Comparison of ENCODE assay signal across 14 cellular contexts in the genomic region with DNA sequence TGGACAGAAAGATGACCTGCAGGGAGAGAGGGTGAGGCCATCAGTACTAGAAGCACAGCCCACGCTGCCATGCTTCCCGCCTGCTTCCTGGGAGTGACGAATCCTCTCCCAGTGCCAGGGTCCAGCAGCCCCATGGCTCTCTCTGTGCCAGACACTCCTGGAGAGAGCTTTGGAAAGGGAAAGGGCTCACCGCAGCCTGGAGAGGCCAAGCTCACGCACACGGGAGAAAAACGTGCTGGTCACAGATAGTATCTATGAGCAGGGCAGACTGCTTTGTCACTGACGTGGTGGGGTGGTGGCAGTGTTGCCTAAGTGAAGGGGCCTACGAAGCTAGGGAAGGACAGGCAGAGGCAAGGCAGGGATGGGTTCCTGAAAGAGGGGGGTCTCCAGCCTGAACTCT. TPM values are rescaled to one million over a fixed set of nuclear protein-coding genes. Genes with fewer than 3 reads are reported as not detected.
A peak's percentile ranks its signal among the peaks of the same experiment; 100 is the strongest.
DNase-seq lines count a peak whose midpoint lies in the region; ATAC-seq, FAIRE-seq and TF ChIP-seq lines count a peak whose summit lies in the region.
"Had no signal": no experiment of that assay in that cellular context is flagged by ENCODE, and none has a peak within 500 bp of the region (broad histone marks: within the 10 kb centered on the region; RNA-seq: fewer than 3 reads in every experiment).

No MANE protein-coding gene starts in this region.

- H2AK5ac ChIP-seq in mesenchymal stem cell (ENCODE audit: low read length, severe bottlenecking): peak overlapping the region; percentile 55

- WGBS in K562 (ENCODE audit: insufficient coverage, low coverage, missing lambda C conversion rate): 27% methylated on average over 9 of the region's 9 CpGs
- 96% methylated on average over 9 of the region's 9 CpGs for WGBS in mesenchymal stem cell

- H3K4me2 ChIP-seq in K562 (ENCODE audit: insufficient read depth, low read length): peak overlapping the region; percentile 60
- no peak overlapping the region for H3K4me2 ChIP-seq in mesenchymal stem cell (ENCODE audit: low read length, poor library complexity, severe bottlenecking)

- peak overlapping the region; percentile 67 for H3K4me3 Mint-ChIP-seq in endothelial cell (ENCODE audit: unreplicated experiment)
- no peak overlapping the region for H3K4me3 Mint-ChIP-seq in activated CD4-positive, alpha-beta T cell treated with anti-CD3 and anti-CD28 coated beads for 36 hours

- H4K91ac ChIP-seq in mesenchymal stem cell (ENCODE audit: low read length): no peak overlapping the region

- peak; percentile 22 for ATAC-seq in K562
- ATAC-seq in activated CD4-positive, alpha-beta T cell treated with anti-CD3 and anti-CD28 coated beads for 36 hours: no peak
- ATAC-seq: activated CD4-positive, CD25-positive, alpha-beta regulatory T cell treated with anti-CD3 and anti-CD28 coated beads, Interleukin-2, amount 50 U/mL, for 24 hours had no signal

- peak in 1 of 2 experiments; percentile 20; a peak in 1 of 4 replicates for TF ChIP-seq RAD21 in K562 (CRISPR knock-in tag; conservative IDR thresholded peaks at IDR 0.05 in 1 of 2, IDR thresholded peaks at IDR 0.05 in 1 of 2)

- peaks cover 6% of the 10 kb centered on the region for H3K27me3 Mint-ChIP-seq in endothelial cell (ENCODE audit: unreplicated experiment)
- H3K27me3 Mint-ChIP-seq in activated CD4-positive, alpha-beta T cell treated with anti-CD3 and anti-CD28 coated beads for 36 hours: no peaks in the 10 kb centered on the region

- H3K9me3 ChIP-seq in K562 (replicated peaks; ENCODE audit: control insufficient read depth, insufficient read depth, low read depth, low read length): no peaks in the 10 kb centered on the region
- no peaks in the 10 kb centered on the region for H3K9me3 ChIP-seq in mesenchymal stem cell (ENCODE audit: control insufficient read depth, low read length)
- H3K9me3 ChIP-seq: BE2C, colonic mucosa had no signal

- H3K4me1 Mint-ChIP-seq in endothelial cell (ENCODE audit: unreplicated experiment): peaks cover 42% of the 10 kb centered on the region
- H3K4me1 Mint-ChIP-seq in activated CD4-positive, alpha-beta T cell treated with anti-CD3 and anti-CD28 coated beads for 36 hours: peaks cover 24% of the 10 kb centered on the region

- intact Hi-C loops in K562 (cut with micrococcal nuclease): loop anchor here (5.0 kb wide), 2 partner anchors 72 to 87 kb away; a partner anchor contains a TSS
- intact Hi-C loops in activated CD4-positive, alpha-beta T cell treated with anti-CD3 and anti-CD28 coated beads for 36 hours (cut with DNase I, micrococcal nuclease): loop anchor here in 1 of 2 experiments (10.0 kb wide), 1 partner anchor 585 kb away; a partner anchor contains a TSS

- no peak overlapping the region for H3K14ac ChIP-seq in mesenchymal stem cell (ENCODE audit: low read length in 2 of 2)

- H2AFZ ChIP-seq in K562 (ENCODE audit: low read depth, low read length) (no peak overlapping the region; the same call in 1 of the 2 replicates), mesenchymal stem cell (ENCODE audit: low read depth, low read length) (no peak overlapping the region)

- no peak overlapping the region for H3K4ac ChIP-seq in mesenchymal stem cell (ENCODE audit: low read depth in 1 of 2, low read length in 2 of 2)

- POLR2A ChIA-PET in K562 (lab: Yijun Ruan, JAX): interaction anchor here (0.6 to 8.5 kb wide), 5 partner anchors 9 to 150 kb away, joined by 3 to 145 read pairs (median 5); a partner anchor contains a TSS
- POLR2A ChIA-PET in activated CD4-positive, alpha-beta T cell treated with anti-CD3 and anti-CD28 coated beads for 36 hours (lab: Charles Lee): no interaction called here

- no peak; the same call in 1 of the 2 replicates for TF ChIP-seq POLR2A in K562 (conservative IDR thresholded peaks at IDR 0.05)

- H2BK15ac ChIP-seq in mesenchymal stem cell (ENCODE audit: low read depth, poor library complexity, severe bottlenecking): no peak overlapping the region

- CTCF ChIA-PET in K562 (lab: Yijun Ruan, JAX; ENCODE audit: low intra/inter-chr PET ratio): no interaction called here
- CTCF ChIA-PET in activated CD4-positive, alpha-beta T cell treated with anti-CD3 and anti-CD28 coated beads for 36 hours (lab: Charles Lee): interaction anchor here (0.5 to 4.5 kb wide), 9 partner anchors 10 to 233 kb away, joined by 3 to 42 read pairs (median 4); a partner anchor contains a TSS

- no TSS peak for BruUV-seq in K562 (replicated peaks; lab: Mats Ljungman, UMichigan)

- H3K18ac ChIP-seq in mesenchymal stem cell (ENCODE audit: low read depth in 1 of 2, low read length in 2 of 2): no peak overlapping the region

- H3K23ac ChIP-seq in mesenchymal stem cell (ENCODE audit: low read length in 2 of 2): no peak overlapping the region

- H3K27ac ChIP-seq in K562 (ENCODE audit: extremely low read depth, low read depth, low read length): peak overlapping the region; percentile 46
- H3K27ac ChIP-seq in mesenchymal stem cell (ENCODE audit: low read length, poor library complexity, severe bottlenecking): no peak overlapping the region
- H3K27ac ChIP-seq in temporal lobe (ENCODE audit: low read depth, low read length): peak overlapping the region; percentile 59
- H3K27ac ChIP-seq: colonic mucosa had no signal

- H3K36me3 ChIP-seq in K562 (ENCODE audit: control insufficient read depth, insufficient read depth, low read length) (peaks cover 57% of the 10 kb centered on the region), mesenchymal stem cell (ENCODE audit: control insufficient read depth in 1 of 2, insufficient read depth in 2 of 2, low read depth in 1 of 2, low read length in 2 of 2) (peaks cover 62 to 70% of the 10 kb centered on the region in 2 experiments)

- DNase-seq in K562 (ENCODE audit: extremely low read depth in 1 of 4, low spot score in 3 of 4) (peak; percentile 49 to 72 (median 56)), endothelial cell (ENCODE audit: low spot score) (no peak), mesenchymal stem cell (no peak), NCI-H2171 (lab: John Stamatoyannopoulos, UW) (no peak), NCI-H345 (lab: John Stamatoyannopoulos, UW) (no peak)
- DNase-seq in activated CD4-positive, alpha-beta T cell treated with anti-CD3 and anti-CD28 coated beads for 36 hours: no peak
- DNase-seq: BE2C, colonic mucosa, NCI-H146, SHP77 treated with DMSO at 0.1 percent for 48 hours had no signal

- H4K20me1 ChIP-seq in K562 (replicated peaks; ENCODE audit: control insufficient read depth, insufficient read depth, low read length): no peaks in the 10 kb centered on the region

- in situ Hi-C loops in K562 (cut with MboI): no loop called here

- H3K9ac ChIP-seq in K562 (ENCODE audit: insufficient read depth in 1 of 2, low read depth in 2 of 2, low read length in 2 of 2) (peak overlapping the region; percentile 29 to 87), mesenchymal stem cell (ENCODE audit: low read length) (no peak overlapping the region)

- TF ChIP-seq CTCF in K562 (IDR thresholded peaks at IDR 0.05 in 2 of 3, conservative IDR thresholded peaks at IDR 0.05 in 1 of 3; ENCODE audit: insufficient read depth in 2 of 3, low read depth in 1 of 3, low read length in 3 of 3) (peak in 2 of 3 experiments; percentile 6 to 19; a peak in 2 of 6 replicates), endothelial cell (IDR thresholded peaks at IDR 0.05; ENCODE audit: unreplicated experiment) (no peak)

- TF ChIP-seq EP300 in K562 (IDR thresholded peaks at IDR 0.05; ENCODE audit: low read length): no peak

- H2BK5ac ChIP-seq in mesenchymal stem cell (ENCODE audit: low read depth, low read length, poor library complexity, severe bottlenecking): no peak overlapping the region

- H2BK12ac ChIP-seq in mesenchymal stem cell (ENCODE audit: low read length in 2 of 2): no peak overlapping the region

- no peaks in the 10 kb centered on the region for H3K27me3 ChIP-seq in K562 (ENCODE audit: control insufficient read depth in 2 of 2, insufficient read depth in 2 of 2, low read length in 2 of 2)
- no peaks in the 10 kb centered on the region for H3K27me3 ChIP-seq in mesenchymal stem cell (ENCODE audit: control insufficient read depth in 1 of 2, insufficient read depth in 1 of 2, low read length in 2 of 2)
- H3K27me3 ChIP-seq: BE2C, colonic mucosa had no signal

- no peak overlapping the region for H4K8ac ChIP-seq in mesenchymal stem cell (ENCODE audit: low read length)

- H3K4me3 ChIP-seq in K562: no peak overlapping the region
- H3K4me3 ChIP-seq in mesenchymal stem cell (ENCODE audit: insufficient read depth in 1 of 2, low read depth in 1 of 2, low read length in 2 of 2): no peak overlapping the region
- H3K4me3 ChIP-seq: colonic mucosa had no signal

- peaks cover 17% of the 10 kb centered on the region for H3K79me1 ChIP-seq in mesenchymal stem cell (replicated peaks; ENCODE audit: low read length, poor library complexity, severe bottlenecking)

- H3K27ac Mint-ChIP-seq in endothelial cell (ENCODE audit: unreplicated experiment): peak overlapping the region; percentile 94
- no peak overlapping the region for H3K27ac Mint-ChIP-seq in activated CD4-positive, alpha-beta T cell treated with anti-CD3 and anti-CD28 coated beads for 36 hours

- peaks cover 39 to 63% of the 10 kb centered on the region in 2 experiments for H3K4me1 ChIP-seq in K562 (replicated peaks in 1 of 2; ENCODE audit: control insufficient read depth in 2 of 2, insufficient read depth in 2 of 2, low read length in 2 of 2)
- H3K4me1 ChIP-seq in mesenchymal stem cell (ENCODE audit: control insufficient read depth, insufficient read depth, low read depth, low read length): peaks cover 20% of the 10 kb centered on the region

- peaks cover 20% of the 10 kb centered on the region for H3K36me3 Mint-ChIP-seq in endothelial cell (ENCODE audit: low read depth, unreplicated experiment)
- peaks cover 22% of the 10 kb centered on the region for H3K36me3 Mint-ChIP-seq in activated CD4-positive, alpha-beta T cell treated with anti-CD3 and anti-CD28 coated beads for 36 hours (ENCODE audit: low read depth)

- FAIRE-seq in K562 (lab: Jason Lieb, UNC): peak; percentile 59
- FAIRE-seq: G401.6, GM12892 had no signal

- no peaks in the 10 kb centered on the region for H3K9me3 Mint-ChIP-seq in endothelial cell (ENCODE audit: unreplicated experiment)
- H3K9me3 Mint-ChIP-seq in activated CD4-positive, alpha-beta T cell treated with anti-CD3 and anti-CD28 coated beads for 36 hours (ENCODE audit: low read depth): no peaks in the 10 kb centered on the region

- H3K9me1 ChIP-seq in K562 (ENCODE audit: control insufficient read depth, insufficient read depth, low read length): no peaks in the 10 kb centered on the region

- peaks cover 34% of the 10 kb centered on the region for H3K79me2 ChIP-seq in K562 (ENCODE audit: control insufficient read depth, insufficient read depth, low read length)

- H2BK120ac ChIP-seq in mesenchymal stem cell (ENCODE audit: low read depth, low read length): no peak overlapping the region

RNA-seq across cellular contexts. Expression of a gene that starts 5.4 kb away (rescaled TPM):
- total RNA-seq in K562 (2011; cell fraction: chromatin; rRNA removed; ENCODE audit: low replicate concordance): 86.2 and 163 TPM in 2 replicates
- total RNA-seq in K562 (2011; cell fraction: nucleolus; rRNA removed): 82.5 and 95.5 TPM in 2 replicates
- 79.1 and 87.2 TPM in 2 replicates for total RNA-seq in K562 (2011; cell fraction: nucleoplasm; rRNA removed)
- total RNA-seq in K562 (2014; rRNA removed) (25.2 and 35.8 TPM in 2 replicates), K562 (2014; rRNA removed; fragmentation: Illumina TruSeq; extraction: Trizol) (18.1 and 22.9 TPM in 2 replicates), K562 (2015; rRNA removed; fragmentation: Illumina TruSeq; extraction: Trizol) (13.8 and 16.2 TPM in 2 replicates), K562 (2021) (63.5 and 74.3 TPM in 2 replicates), endothelial cell (ENCODE audit: unreplicated experiment) (69.6 TPM), temporal lobe (38.1 TPM)
- polyA plus RNA-seq in K562 (2011; rRNA removed) (20.0 and 81.3 TPM in 2 replicates), K562 (2014; fragmentation: Illumina TruSeq; extraction: Trizol) (68.6 and 96.0 TPM in 2 replicates), K562 (2014; fragmentation: Nextera tagmentation; extraction: Ambion mirVana) (1 to 10 TPM; 2.2 to 3.7 TPM), K562 (2014; rRNA removed) (30.9 and 33.1 TPM in 2 replicates)
- polyA plus RNA-seq in K562 (2011; cell fraction: cytosol; rRNA removed): 25.6 and 40.9 TPM in 2 replicates
- 60.4 and 70.3 TPM in 2 replicates for polyA plus RNA-seq in K562 (2011; cell fraction: nucleus; rRNA removed)
- polyA plus RNA-seq in K562 (2012): 83.9 and 158 TPM in 2 replicates
- polyA minus RNA-seq in K562 (2011; rRNA and poly(A)+ RNA removed): 25.4 and 47.1 TPM in 2 replicates
- polyA minus RNA-seq in K562 (2011; cell fraction: cytosol; rRNA and poly(A)+ RNA removed): 45.1 and 49.2 TPM in 2 replicates
- polyA minus RNA-seq in K562 (2011; cell fraction: nucleus; rRNA and poly(A)+ RNA removed): 30.4 and 43.1 TPM in 2 replicates
- polyA plus RNA-seq in mesenchymal stem cell (2013, experiment 1 of 2): 173 TPM
- 171 TPM for polyA plus RNA-seq in mesenchymal stem cell (2013, experiment 2 of 2)
- 10 to 100 TPM; 68.7 to 74.1 TPM for total RNA-seq in activated CD4-positive, alpha-beta T cell treated with anti-CD3 and anti-CD28 coated beads for 36 hours

RNA-seq across cellular contexts. Expression of a gene that starts 5.5 kb away (rescaled TPM):
- total RNA-seq in K562 (2011; cell fraction: chromatin; rRNA removed; ENCODE audit: low replicate concordance): 235 and 813 TPM in 2 replicates
- 592 and 605 TPM in 2 replicates for total RNA-seq in K562 (2011; cell fraction: nucleolus; rRNA removed)
- total RNA-seq in K562 (2011; cell fraction: nucleoplasm; rRNA removed): 287 and 294 TPM in 2 replicates
- total RNA-seq in K562 (2014; rRNA removed): 150 and 207 TPM in 2 replicates
- 22.9 and 31.6 TPM in 2 replicates for total RNA-seq in K562 (2014; rRNA removed; fragmentation: Illumina TruSeq; extraction: Trizol)
- total RNA-seq in K562 (2015; rRNA removed; fragmentation: Illumina TruSeq; extraction: Trizol): 74.2 and 74.8 TPM in 2 replicates
- total RNA-seq in K562 (2021): 222 and 244 TPM in 2 replicates
- polyA plus RNA-seq in K562 (2011; rRNA removed): 69.2 and 129 TPM in 2 replicates
- 51.7 and 114 TPM in 2 replicates for polyA plus RNA-seq in K562 (2011; cell fraction: cytosol; rRNA removed)
- polyA plus RNA-seq in K562 (2011; cell fraction: nucleus; rRNA removed): 454 and 648 TPM in 2 replicates
- 163 and 235 TPM in 2 replicates for polyA plus RNA-seq in K562 (2012)
- 66.9 and 108 TPM in 2 replicates for polyA plus RNA-seq in K562 (2014; fragmentation: Illumina TruSeq; extraction: Trizol)
- polyA plus RNA-seq in K562 (2014; fragmentation: Nextera tagmentation; extraction: Ambion mirVana): 1 to 10 TPM in 1 of 2 experiments, under 1 TPM in 1; 0.86 to 1.9 TPM
- polyA plus RNA-seq in K562 (2014; rRNA removed): 147 and 160 TPM in 2 replicates
- polyA minus RNA-seq in K562 (2011; rRNA and poly(A)+ RNA removed): 34.9 and 44.0 TPM in 2 replicates
- polyA minus RNA-seq in K562 (2011; cell fraction: cytosol; rRNA and poly(A)+ RNA removed): 92.5 and 106 TPM in 2 replicates
- polyA minus RNA-seq in K562 (2011; cell fraction: nucleus; rRNA and poly(A)+ RNA removed): 163 and 184 TPM in 2 replicates
- 11.5 TPM for total RNA-seq in endothelial cell (ENCODE audit: unreplicated experiment)
- 1.1 TPM for polyA plus RNA-seq in mesenchymal stem cell (2013, experiment 1 of 2)
- 0.49 TPM for polyA plus RNA-seq in mesenchymal stem cell (2013, experiment 2 of 2)
- 1.2 TPM for total RNA-seq in temporal lobe
- 100 to 1,000 TPM; 106 to 133 TPM for total RNA-seq in activated CD4-positive, alpha-beta T cell treated with anti-CD3 and anti-CD28 coated beads for 36 hours

RNA-seq across cellular contexts. Expression of a gene that starts 28.7 kb away (rescaled TPM):
- 3.4 and 21.0 TPM in 2 replicates for total RNA-seq in K562 (2011; cell fraction: chromatin; rRNA removed; ENCODE audit: low replicate concordance)
- total RNA-seq in K562 (2011; cell fraction: nucleolus; rRNA removed): 13.6 and 18.0 TPM in 2 replicates
- total RNA-seq in K562 (2011; cell fraction: nucleoplasm; rRNA removed): 5.5 and 10.1 TPM in 2 replicates
- total RNA-seq in K562 (2014; rRNA removed): 4.0 and 4.6 TPM in 2 replicates
- 1.0 and 1.1 TPM in 2 replicates for total RNA-seq in K562 (2014; rRNA removed; fragmentation: Illumina TruSeq; extraction: Trizol)
- 3.9 and 4.3 TPM in 2 replicates for total RNA-seq in K562 (2015; rRNA removed; fragmentation: Illumina TruSeq; extraction: Trizol)
- total RNA-seq in K562 (2021): 5.8 and 6.1 TPM in 2 replicates
- 3.2 and 5.6 TPM in 2 replicates for polyA plus RNA-seq in K562 (2011; rRNA removed)
- polyA plus RNA-seq in K562 (2011; cell fraction: cytosol; rRNA removed): 5.1 and 9.1 TPM in 2 replicates
- polyA plus RNA-seq in K562 (2011; cell fraction: nucleus; rRNA removed): 15.5 and 18.6 TPM in 2 replicates
- polyA plus RNA-seq in K562 (2012): 4.2 and 6.8 TPM in 2 replicates
- 1.9 and 3.4 TPM in 2 replicates for polyA plus RNA-seq in K562 (2014; fragmentation: Illumina TruSeq; extraction: Trizol)
- under 1 TPM; 0.56 to 0.63 TPM for polyA plus RNA-seq in K562 (2014; fragmentation: Nextera tagmentation; extraction: Ambion mirVana)
- 3.7 and 5.5 TPM in 2 replicates for polyA plus RNA-seq in K562 (2014; rRNA removed)
- polyA minus RNA-seq in K562 (2011; rRNA and poly(A)+ RNA removed): 1.9 and 2.6 TPM in 2 replicates
- polyA minus RNA-seq in K562 (2011; cell fraction: cytosol; rRNA and poly(A)+ RNA removed): 4.6 and 5.6 TPM in 2 replicates
- polyA minus RNA-seq in K562 (2011; cell fraction: nucleus; rRNA and poly(A)+ RNA removed): 8.6 and 9.2 TPM in 2 replicates
- total RNA-seq in endothelial cell (ENCODE audit: unreplicated experiment): 4.4 TPM
- 42.8 TPM for polyA plus RNA-seq in mesenchymal stem cell (2013, experiment 1 of 2)
- 46.1 TPM for polyA plus RNA-seq in mesenchymal stem cell (2013, experiment 2 of 2)
- total RNA-seq in temporal lobe: 11.1 TPM
- total RNA-seq in activated CD4-positive, alpha-beta T cell treated with anti-CD3 and anti-CD28 coated beads for 36 hours: 10 to 100 TPM; 13.4 to 19.9 TPM

RNA-seq across cellular contexts. Expression of a gene that starts 47.0 kb away (rescaled TPM):
- 19.3 and 28.3 TPM in 2 replicates for total RNA-seq in K562 (2011; cell fraction: chromatin; rRNA removed; ENCODE audit: low replicate concordance)
- 19.3 and 26.6 TPM in 2 replicates for total RNA-seq in K562 (2011; cell fraction: nucleolus; rRNA removed)
- 25.9 and 39.3 TPM in 2 replicates for total RNA-seq in K562 (2011; cell fraction: nucleoplasm; rRNA removed)
- total RNA-seq in K562 (2014; rRNA removed): 34.3 and 47.5 TPM in 2 replicates
- total RNA-seq in K562 (2014; rRNA removed; fragmentation: Illumina TruSeq; extraction: Trizol): 16.2 and 20.0 TPM in 2 replicates
- 26.6 and 28.2 TPM in 2 replicates for total RNA-seq in K562 (2015; rRNA removed; fragmentation: Illumina TruSeq; extraction: Trizol)
- total RNA-seq in K562 (2021): 45.5 and 45.7 TPM in 2 replicates
- 19.5 and 22.1 TPM in 2 replicates for polyA plus RNA-seq in K562 (2011; rRNA removed)
- 25.9 and 37.2 TPM in 2 replicates for polyA plus RNA-seq in K562 (2011; cell fraction: cytosol; rRNA removed)
- polyA plus RNA-seq in K562 (2011; cell fraction: nucleus; rRNA removed): 20.7 and 27.8 TPM in 2 replicates
- 26.3 and 33.8 TPM in 2 replicates for polyA plus RNA-seq in K562 (2012)
- polyA plus RNA-seq in K562 (2014; fragmentation: Illumina TruSeq; extraction: Trizol): 22.9 and 26.1 TPM in 2 replicates
- 1 to 10 TPM; 2.8 to 5.8 TPM for polyA plus RNA-seq in K562 (2014; fragmentation: Nextera tagmentation; extraction: Ambion mirVana)
- polyA plus RNA-seq in K562 (2014; rRNA removed): 33.7 and 34.1 TPM in 2 replicates
- 6.3 and 7.0 TPM in 2 replicates for polyA minus RNA-seq in K562 (2011; rRNA and poly(A)+ RNA removed)
- 14.6 and 24.0 TPM in 2 replicates for polyA minus RNA-seq in K562 (2011; cell fraction: cytosol; rRNA and poly(A)+ RNA removed)
- polyA minus RNA-seq in K562 (2011; cell fraction: nucleus; rRNA and poly(A)+ RNA removed): 6.7 and 8.7 TPM in 2 replicates
- total RNA-seq in endothelial cell (ENCODE audit: unreplicated experiment): 14.1 TPM
- polyA plus RNA-seq in mesenchymal stem cell (2013, experiment 1 of 2): 15.7 TPM
- 15.2 TPM for polyA plus RNA-seq in mesenchymal stem cell (2013, experiment 2 of 2)
- total RNA-seq in temporal lobe: 6.1 TPM
- total RNA-seq in activated CD4-positive, alpha-beta T cell treated with anti-CD3 and anti-CD28 coated beads for 36 hours: 10 to 100 TPM; 28.9 to 31.9 TPM

RNA-seq across cellular contexts. Expression of a gene that starts 55.0 kb away (rescaled TPM):
- 88.0 and 309 TPM in 2 replicates for total RNA-seq in K562 (2011; cell fraction: chromatin; rRNA removed; ENCODE audit: low replicate concordance)
- 283 and 294 TPM in 2 replicates for total RNA-seq in K562 (2011; cell fraction: nucleolus; rRNA removed)
- total RNA-seq in K562 (2011; cell fraction: nucleoplasm; rRNA removed): 137 and 171 TPM in 2 replicates
- total RNA-seq in K562 (2014; rRNA removed) (48.5 and 75.0 TPM in 2 replicates), K562 (2014; rRNA removed; fragmentation: Illumina TruSeq; extraction: Trizol) (27.8 and 35.4 TPM in 2 replicates), K562 (2015; rRNA removed; fragmentation: Illumina TruSeq; extraction: Trizol) (72.6 and 73.6 TPM in 2 replicates), K562 (2021) (154 and 155 TPM in 2 replicates), endothelial cell (ENCODE audit: unreplicated experiment) (78.2 TPM), temporal lobe (23.1 TPM)
- polyA plus RNA-seq in K562 (2011; rRNA removed) (43.6 and 104 TPM in 2 replicates), K562 (2014; fragmentation: Illumina TruSeq; extraction: Trizol) (63.6 and 69.3 TPM in 2 replicates), K562 (2014; fragmentation: Nextera tagmentation; extraction: Ambion mirVana) (10 to 100 TPM in 1 of 2 experiments, 1 to 10 TPM in 1; 4.5 to 13.6 TPM), K562 (2014; rRNA removed) (74.0 and 77.0 TPM in 2 replicates)
- polyA plus RNA-seq in K562 (2011; cell fraction: cytosol; rRNA removed): 59.5 and 89.1 TPM in 2 replicates
- polyA plus RNA-seq in K562 (2011; cell fraction: nucleus; rRNA removed): 334 and 446 TPM in 2 replicates
- polyA plus RNA-seq in K562 (2012): 66.7 and 93.4 TPM in 2 replicates
- polyA minus RNA-seq in K562 (2011; rRNA and poly(A)+ RNA removed): 14.0 and 20.7 TPM in 2 replicates
- 44.3 and 58.0 TPM in 2 replicates for polyA minus RNA-seq in K562 (2011; cell fraction: cytosol; rRNA and poly(A)+ RNA removed)
- 68.3 and 81.8 TPM in 2 replicates for polyA minus RNA-seq in K562 (2011; cell fraction: nucleus; rRNA and poly(A)+ RNA removed)
- polyA plus RNA-seq in mesenchymal stem cell (2013, experiment 1 of 2): 44.2 TPM
- 41.8 TPM for polyA plus RNA-seq in mesenchymal stem cell (2013, experiment 2 of 2)
- 100 to 1,000 TPM in 1 of 2 experiments, 10 to 100 TPM in 1; 98.0 to 115 TPM for total RNA-seq in activated CD4-positive, alpha-beta T cell treated with anti-CD3 and anti-CD28 coated beads for 36 hours

Comparison
In these comparisons a context has a peak if more than half of its experiments do, and no peak if none do; other contexts are left out.
1. DNase-seq: peak in K562 (4 of 4); none in endothelial cell (single experiment), mesenchymal stem cell (single experiment), NCI-H2171 (single experiment), NCI-H345 (single experiment) and activated CD4-positive, alpha-beta T cell treated with anti-CD3 and anti-CD28 coated beads for 36 hours (single experiment).